In the genomic region with DNA sequence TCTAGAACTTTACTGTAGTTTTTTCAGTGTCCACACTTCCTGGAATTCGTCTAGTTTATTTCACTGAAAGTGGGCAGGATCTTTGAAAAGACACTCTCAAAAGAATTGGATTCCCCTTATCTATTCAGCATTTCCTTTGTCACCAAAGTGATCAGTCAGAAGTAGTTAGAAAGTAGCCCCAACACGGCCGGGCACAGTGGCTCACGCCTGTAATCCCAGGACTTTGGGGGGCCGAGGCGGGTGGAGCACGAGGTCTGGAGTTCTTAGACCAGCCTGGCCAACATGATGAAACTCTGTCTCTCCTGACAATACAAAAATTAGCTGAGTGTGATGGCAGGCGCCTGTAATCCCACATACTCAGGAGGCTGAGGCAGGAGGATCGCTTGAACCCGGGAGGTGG, we compare ENCODE assay signal across 13 cellular contexts.
"Had no signal": no experiment of that assay in that cellular context is flagged by ENCODE, and none has a peak within 500 bp of the region (broad histone marks: within the 10 kb centered on the region; RNA-seq: fewer than 3 reads in every experiment).

No MANE protein-coding gene starts in this region.

- H3K9me3 Mint-ChIP-seq: activated naive CD8-positive, alpha-beta T cell treated with anti-CD3 and anti-CD28 coated beads, Interleukin-2, amount 10 ng/mL, durations not matched to agents 7 days and 5 days; natural killer cell; T-cell; WTC11 had no signal

- H3K9me3 ChIP-seq: heart right ventricle, lower lobe of right lung, testis, upper lobe of left lung had no signal

- H3K4me1 Mint-ChIP-seq: activated naive CD8-positive, alpha-beta T cell treated with anti-CD3 and anti-CD28 coated beads, Interleukin-2, amount 10 ng/mL, durations not matched to agents 7 days and 5 days; natural killer cell; T-cell had no signal

- H3K27me3 Mint-ChIP-seq: activated naive CD8-positive, alpha-beta T cell treated with anti-CD3 and anti-CD28 coated beads, Interleukin-2, amount 10 ng/mL, durations not matched to agents 7 days and 5 days; T-cell had no signal

- H3K36me3 ChIP-seq: heart right ventricle, lower lobe of right lung, upper lobe of left lung had no signal

- H3K27ac Mint-ChIP-seq: activated naive CD8-positive, alpha-beta T cell treated with anti-CD3 and anti-CD28 coated beads, Interleukin-2, amount 10 ng/mL, durations not matched to agents 7 days and 5 days; natural killer cell; T-cell; WTC11 had no signal

- H3K4me1 ChIP-seq: heart right ventricle, lower lobe of right lung, testis, upper lobe of left lung had no signal

- H3K4me3 Mint-ChIP-seq: activated naive CD8-positive, alpha-beta T cell treated with anti-CD3 and anti-CD28 coated beads, Interleukin-2, amount 10 ng/mL, durations not matched to agents 7 days and 5 days; natural killer cell; T-cell; WTC11 had no signal

- H3K36me3 Mint-ChIP-seq: activated naive CD8-positive, alpha-beta T cell treated with anti-CD3 and anti-CD28 coated beads, Interleukin-2, amount 10 ng/mL, durations not matched to agents 7 days and 5 days; natural killer cell; T-cell; WTC11 had no signal

- H3K27ac ChIP-seq: heart right ventricle, lower lobe of right lung, testis, upper lobe of left lung had no signal

- H3K4me3 ChIP-seq: heart right ventricle, lower lobe of right lung, testis, upper lobe of left lung had no signal

- H3K27me3 ChIP-seq: testis, upper lobe of left lung had no signal

- DNase-seq: activated naive CD4-positive, alpha-beta T cell treated with Interleukin-2 at 50 U/mL for 16 hours; activated naive CD8-positive, alpha-beta T cell treated with anti-CD3 and anti-CD28 coated beads, Interleukin-2, amount 10 ng/mL, durations not matched to agents 7 days and 5 days; activated T-cell treated with anti-CD3 and anti-CD28 coated beads, Interleukin-2, amount 50 U/mL, for 48 hours; amniotic stem cell; heart right ventricle; lower lobe of right lung; natural killer cell; stimulated activated CD4-positive, alpha-beta T cell treated with anti-CD3 and anti-CD28 coated beads, Interleukin-4, amount 100 ng/mL, for 1 hour; stimulated activated naive CD4-positive, alpha-beta T cell; T-cell; testis; upper lobe of left lung had no signal
